ENCODE assay signal across 1 cellular context in the genomic region with DNA sequence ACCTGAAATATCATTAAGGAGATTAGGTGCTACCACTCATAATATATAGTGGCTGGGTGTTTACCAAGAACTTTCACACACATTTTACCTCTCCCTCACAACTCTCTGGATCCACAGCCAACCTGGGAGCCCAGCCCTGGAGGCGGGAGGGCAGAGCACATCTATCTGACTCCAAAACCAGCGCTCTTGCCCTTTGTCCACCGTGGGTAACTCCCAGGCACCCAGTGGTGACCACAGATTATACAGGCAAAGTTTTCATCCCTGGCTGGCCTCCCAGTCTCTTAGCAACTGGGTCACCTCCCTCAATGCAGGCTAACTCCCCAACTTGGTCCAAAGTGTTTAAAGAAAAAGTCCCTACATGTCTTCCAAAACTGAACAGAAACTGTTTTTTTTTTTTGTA.
TF ChIP-seq lines count a peak whose summit lies in the region.

No MANE protein-coding gene starts in this region.

TF ChIP-seq in SK-N-SH treated with all-trans-retinoic acid at 6 μM for 48 hours, 23 proteins besides CTCF, POLR2A, EP300 and RAD21 (continued from another document):
- TF ChIP-seq, protein P1, sequence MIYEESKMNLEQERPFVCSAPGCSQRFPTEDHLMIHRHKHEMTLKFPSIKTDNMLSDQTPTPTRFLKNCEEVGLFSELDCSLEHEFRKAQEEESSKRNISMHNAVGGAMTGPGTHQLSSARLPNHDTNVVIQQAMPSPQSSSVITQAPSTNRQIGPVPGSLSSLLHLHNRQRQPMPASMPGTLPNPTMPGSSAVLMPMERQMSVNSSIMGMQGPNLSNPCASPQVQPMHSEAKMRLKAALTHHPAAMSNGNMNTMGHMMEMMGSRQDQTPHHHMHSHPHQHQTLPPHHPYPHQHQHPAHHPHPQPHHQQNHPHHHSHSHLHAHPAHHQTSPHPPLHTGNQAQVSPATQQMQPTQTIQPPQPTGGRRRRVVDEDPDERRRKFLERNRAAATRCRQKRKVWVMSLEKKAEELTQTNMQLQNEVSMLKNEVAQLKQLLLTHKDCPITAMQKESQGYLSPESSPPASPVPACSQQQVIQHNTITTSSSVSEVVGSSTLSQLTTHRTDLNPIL (CRISPR knock-in tag; IDR thresholded peaks at IDR 0.05; ENCODE audit: low read depth), result no peak
